Comparison of ENCODE assay signal across 2 cellular contexts in genomic region chr14:77181124-77181602, GRCh38.
TF ChIP-seq lines count a peak whose summit lies in the region.

No MANE protein-coding gene starts in this region.

TF ChIP-seq in IMR-90, 13 proteins besides CTCF, POLR2A, EP300 and RAD21:
- no peak for TF ChIP-seq RCOR1 (IDR thresholded peaks at IDR 0.05; ENCODE audit: insufficient replicate concordance, low read length)
- TF ChIP-seq SMC3 (IDR thresholded peaks at IDR 0.05; ENCODE audit: low read depth, low read length) = no peak
- no peak for TF ChIP-seq CHD1 (IDR thresholded peaks at IDR 0.05; ENCODE audit: low read depth, low read length)
- no peak for TF ChIP-seq ELK1 (IDR thresholded peaks at IDR 0.05; ENCODE audit: borderline replicate concordance, low read depth, low read length)
- TF ChIP-seq MXI1 (IDR thresholded peaks at IDR 0.05; ENCODE audit: borderline replicate concordance, low read depth, low read length) = no peak
- no peak for TF ChIP-seq USF2 (IDR thresholded peaks at IDR 0.05; ENCODE audit: low read depth, low read length)
- TF ChIP-seq FOS (IDR thresholded peaks at IDR 0.05; ENCODE audit: low read depth, low read length) = no peak
- TF ChIP-seq CEBPB (IDR thresholded peaks at IDR 0.05; ENCODE audit: low read depth, low read length) = no peak
- TF ChIP-seq RFX5 (IDR thresholded peaks at IDR 0.05; ENCODE audit: low read depth, low read length) = no peak
- no peak for TF ChIP-seq MAZ (IDR thresholded peaks at IDR 0.05; ENCODE audit: borderline replicate concordance, low read depth, low read length)
- TF ChIP-seq MAFK (IDR thresholded peaks at IDR 0.05; ENCODE audit: low read depth, low read length) = no peak
- no peak for TF ChIP-seq NFE2L2 (IDR thresholded peaks at IDR 0.05; ENCODE audit: low read depth, low read length)
- TF ChIP-seq BHLHE40 (IDR thresholded peaks at IDR 0.05; ENCODE audit: low read depth, low read length) = no peak

TF ChIP-seq in GM12878, 131 proteins besides CTCF, POLR2A, EP300 and RAD21:
- TF ChIP-seq ZNF384 (IDR thresholded peaks at IDR 0.05; ENCODE audit: borderline replicate concordance, low read depth, low read length) (no peak), RCOR1 (conservative IDR thresholded peaks at IDR 0.05; ENCODE audit: low read depth, low read length) (no peak), PRDM15 (CRISPR knock-in tag; IDR thresholded peaks at IDR 0.05) (no peak), USF2 (IDR thresholded peaks at IDR 0.05; ENCODE audit: borderline replicate concordance, low read depth, low read length) (no peak), MEF2A (IDR thresholded peaks at IDR 0.05; ENCODE audit: insufficient read depth, low read depth, low read length) (no peak), MYB (IDR thresholded peaks at IDR 0.05; ENCODE audit: borderline replicate concordance, low read depth, low read length) (no peak), REST (IDR thresholded peaks at IDR 0.05; ENCODE audit: low read depth, low read length) (no peak), PML (IDR thresholded peaks at IDR 0.05; ENCODE audit: low read length) (no peak), YY1 (IDR thresholded peaks at IDR 0.05; ENCODE audit: low read depth, low read length) (no peak), MTA3 (IDR thresholded peaks at IDR 0.05; ENCODE audit: borderline replicate concordance, low read length) (no peak), SKIL (IDR thresholded peaks at IDR 0.05; ENCODE audit: low read depth, poor library complexity, severe bottlenecking) (no peak), NR2C2 (IDR thresholded peaks at IDR 0.05; ENCODE audit: borderline replicate concordance, control insufficient read depth, insufficient read length, low read depth) (no peak), BRCA1 (IDR thresholded peaks at IDR 0.05; ENCODE audit: low read depth, low read length) (no peak), SP1 (IDR thresholded peaks at IDR 0.05; ENCODE audit: low read depth, low read length) (no peak), ZBTB11 (CRISPR knock-in tag; IDR thresholded peaks at IDR 0.05) (no peak), HDAC6 (IDR thresholded peaks at IDR 0.05; ENCODE audit: unreplicated experiment) (no peak), MEF2B (IDR thresholded peaks at IDR 0.05; ENCODE audit: partially characterized antibody, poor library complexity, severe bottlenecking) (no peak)
- TF ChIP-seq, protein P1, sequence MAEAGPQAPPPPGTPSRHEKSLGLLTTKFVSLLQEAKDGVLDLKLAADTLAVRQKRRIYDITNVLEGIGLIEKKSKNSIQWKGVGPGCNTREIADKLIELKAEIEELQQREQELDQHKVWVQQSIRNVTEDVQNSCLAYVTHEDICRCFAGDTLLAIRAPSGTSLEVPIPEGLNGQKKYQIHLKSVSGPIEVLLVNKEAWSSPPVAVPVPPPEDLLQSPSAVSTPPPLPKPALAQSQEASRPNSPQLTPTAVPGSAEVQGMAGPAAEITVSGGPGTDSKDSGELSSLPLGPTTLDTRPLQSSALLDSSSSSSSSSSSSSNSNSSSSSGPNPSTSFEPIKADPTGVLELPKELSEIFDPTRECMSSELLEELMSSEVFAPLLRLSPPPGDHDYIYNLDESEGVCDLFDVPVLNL (IDR thresholded peaks at IDR 0.05; ENCODE audit: low read depth, low read length) = no peak
- TF ChIP-seq, protein P2, sequence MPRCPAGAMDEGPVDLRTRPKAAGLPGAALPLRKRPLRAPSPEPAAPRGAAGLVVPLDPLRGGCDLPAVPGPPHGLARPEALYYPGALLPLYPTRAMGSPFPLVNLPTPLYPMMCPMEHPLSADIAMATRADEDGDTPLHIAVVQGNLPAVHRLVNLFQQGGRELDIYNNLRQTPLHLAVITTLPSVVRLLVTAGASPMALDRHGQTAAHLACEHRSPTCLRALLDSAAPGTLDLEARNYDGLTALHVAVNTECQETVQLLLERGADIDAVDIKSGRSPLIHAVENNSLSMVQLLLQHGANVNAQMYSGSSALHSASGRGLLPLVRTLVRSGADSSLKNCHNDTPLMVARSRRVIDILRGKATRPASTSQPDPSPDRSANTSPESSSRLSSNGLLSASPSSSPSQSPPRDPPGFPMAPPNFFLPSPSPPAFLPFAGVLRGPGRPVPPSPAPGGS (IDR thresholded peaks at IDR 0.05; ENCODE audit: borderline replicate concordance, insufficient read depth, low read depth, low read length, poor library complexity, severe bottlenecking) = no peak
